In genomic region chr16:49855822-49856740, GRCh38 we compare ENCODE assay signal across 8 cellular contexts. TPM values are rescaled to one million over a fixed set of nuclear protein-coding genes. Genes with fewer than 3 reads are reported as not detected.
DNase-seq lines count a peak whose midpoint lies in the region; ATAC-seq and TF ChIP-seq lines count a peak whose summit lies in the region.

ZNF423 (minus strand) TSS chr16:49856112; CDS start chr16:49855774, 338 bp downstream.

- peaks cover 24 to 32% of the 10 kb centered on the region in 2 donors for H3K27me3 Mint-ChIP-seq in CD4-positive, alpha-beta memory T cell

- no peak within 1 kb of the TSS for H3K4me3 ChIP-seq in CD4-positive, alpha-beta memory T cell (ENCODE audit: low read length in 2 of 2)
- H3K4me3 ChIP-seq in KMS-11 (IDR thresholded peaks at IDR 0.05; ENCODE audit: insufficient read depth, low read depth, low read length) (no peak within 1 kb of the TSS), coronary artery (peak within 1 kb of the TSS; percentile 88), mucosa of descending colon (peak within 1 kb of the TSS; percentile 63)

- no peak within 1 kb of the TSS for H3K27ac Mint-ChIP-seq in CD4-positive, alpha-beta memory T cell

- no peaks in the 10 kb centered on the region for H4K20me1 ChIP-seq in KMS-11 (ENCODE audit: insufficient read depth)

- H3K4me2 ChIP-seq in KMS-11 = peak within 1 kb of the TSS; percentile 84

- H3K4me1 Mint-ChIP-seq in CD4-positive, alpha-beta memory T cell = peaks cover 3 to 32% (median 9%) of the 10 kb centered on the region in 4 donors

- peak within 1 kb of the TSS; percentile 62 to 78 (median 73) for H3K4me3 Mint-ChIP-seq in CD4-positive, alpha-beta memory T cell

- H3K4me1 ChIP-seq in CD4-positive, alpha-beta memory T cell (ENCODE audit: insufficient read depth, low read length) = peaks cover 10% of the 10 kb centered on the region
- peaks cover 4% of the 10 kb centered on the region for H3K4me1 ChIP-seq in KMS-11 (ENCODE audit: low read depth, poor library complexity, severe bottlenecking)
- peaks cover 30% of the 10 kb centered on the region for H3K4me1 ChIP-seq in mucosa of descending colon (ENCODE audit: low read depth)

- DNase-seq in CD4-positive, alpha-beta memory T cell = no peak
- no peak for DNase-seq in coronary artery (ENCODE audit: low spot score)
- peak; percentile 49 to 66 (median 58) for DNase-seq in mucosa of descending colon
- no peak for DNase-seq in DMS153 treated with DMSO at 0.1 percent for 48 hours (lab: John Stamatoyannopoulos, UW; ENCODE audit: unreplicated experiment)
- DNase-seq in effector CD8-positive, alpha-beta T cell (lab: John Stamatoyannopoulos, UW) = no peak
- no peak for DNase-seq in GM19238 (ENCODE audit: insufficient read length, low spot score)

- H3K9ac ChIP-seq in KMS-11 = peak within 1 kb of the TSS; percentile 42; the same call in 1 of the 2 replicates

- no peaks in the 10 kb centered on the region for H3K9me3 Mint-ChIP-seq in CD4-positive, alpha-beta memory T cell

- TF ChIP-seq CTCF in KMS-11 (conservative IDR thresholded peaks at IDR 0.05; ENCODE audit: low read depth, low read length) = no peak
- TF ChIP-seq CTCF in coronary artery (IDR thresholded peaks at IDR 0.05) = no peak
- TF ChIP-seq CTCF in mucosa of descending colon (IDR thresholded peaks at IDR 0.05) = no peak

- H2AFZ ChIP-seq in KMS-11 (ENCODE audit: low read depth) = peak within 1 kb of the TSS; percentile 79

- H3K36me3 Mint-ChIP-seq in CD4-positive, alpha-beta memory T cell = no peaks in the 10 kb centered on the region

- peaks cover 26% of the 10 kb centered on the region for H3K27me3 ChIP-seq in CD4-positive, alpha-beta memory T cell (ENCODE audit: insufficient read depth, low read length)
- H3K27me3 ChIP-seq in KMS-11 (ENCODE audit: insufficient read depth, low read depth) = peaks cover 12% of the 10 kb centered on the region; the same call in 1 of the 2 replicates

- CTCF ChIA-PET in CD4-positive, alpha-beta memory T cell (lab: Charles Lee; ENCODE audit: partially characterized antibody) = no interaction called here

- POLR2A ChIA-PET in CD4-positive, alpha-beta memory T cell (lab: Charles Lee; ENCODE audit: partially characterized antibody) = no interaction called here

- intact Hi-C loops in CD4-positive, alpha-beta memory T cell (cut with micrococcal nuclease) = loop anchor here (10.0 kb wide), 2 partner anchors 411 to 949 kb away; no protein-coding TSS in a partner anchor
- intact Hi-C loops in mucosa of descending colon (cut with DNase I, micrococcal nuclease) = no loop called here

- no peaks in the 10 kb centered on the region for H3K9me3 ChIP-seq in CD4-positive, alpha-beta memory T cell (ENCODE audit: control insufficient read depth in 1 of 2, low read length in 2 of 2)
- H3K9me3 ChIP-seq in mucosa of descending colon = no peaks in the 10 kb centered on the region

- no peak within 1 kb of the TSS for H3K27ac ChIP-seq in CD4-positive, alpha-beta memory T cell (ENCODE audit: low read depth, low read length)
- H3K27ac ChIP-seq in KMS-11 = no peak within 1 kb of the TSS
- peak within 1 kb of the TSS; percentile 66 to 94 for H3K27ac ChIP-seq in coronary artery

- ATAC-seq in mucosa of descending colon (no peak), GM21447 (IDR thresholded peaks at IDR 0.05; ENCODE audit: unreplicated experiment) (no peak)

- no peaks in the 10 kb centered on the region for H3K36me3 ChIP-seq in CD4-positive, alpha-beta memory T cell (ENCODE audit: insufficient read depth, low read length)
- H3K36me3 ChIP-seq in KMS-11 (ENCODE audit: insufficient read depth) (no peaks in the 10 kb centered on the region), mucosa of descending colon (ENCODE audit: low read depth) (no peaks in the 10 kb centered on the region)

- H3K79me2 ChIP-seq in KMS-11 (ENCODE audit: insufficient read depth, low read depth) = no peaks in the 10 kb centered on the region

RNA-seq across cellular contexts. Expression of gene ZNF423, which starts in this region (rescaled TPM):
- total RNA-seq in CD4-positive, alpha-beta memory T cell = not detected
- not detected for polyA plus RNA-seq in CD4-positive, alpha-beta memory T cell
- 10 to 100 TPM in 2 of 3 donors, 1 to 10 TPM in 1; 6.7 to 11.6 (median 11.0) TPM for total RNA-seq in mucosa of descending colon

Comparison
In these comparisons a context has a peak if more than half of its experiments do, and no peak if none do; other contexts are left out.
1. RNA of gene ZNF423 (total RNA-seq): 6.7 to 11.6 TPM in mucosa of descending colon; not detected in CD4-positive, alpha-beta memory T cell; every median in the first group is over 4 times any median in the second.
2. DNase-seq: peak in mucosa of descending colon (3 of 3); none in CD4-positive, alpha-beta memory T cell (0 of 5), coronary artery (single experiment), DMS153 treated with DMSO at 0.1 percent for 48 hours (single experiment), effector CD8-positive, alpha-beta T cell (single experiment) and GM19238 (single experiment).
3. H3K27ac ChIP-seq: peak in coronary artery (2 of 2); none in CD4-positive, alpha-beta memory T cell (single experiment) and KMS-11 (single experiment).
4. H3K4me3 ChIP-seq: peak in coronary artery (single experiment) and mucosa of descending colon (single experiment); none in CD4-positive, alpha-beta memory T cell (0 of 2) and KMS-11 (single experiment).